Comparison of ENCODE assay signal across 8 cellular contexts in the genomic region with DNA sequence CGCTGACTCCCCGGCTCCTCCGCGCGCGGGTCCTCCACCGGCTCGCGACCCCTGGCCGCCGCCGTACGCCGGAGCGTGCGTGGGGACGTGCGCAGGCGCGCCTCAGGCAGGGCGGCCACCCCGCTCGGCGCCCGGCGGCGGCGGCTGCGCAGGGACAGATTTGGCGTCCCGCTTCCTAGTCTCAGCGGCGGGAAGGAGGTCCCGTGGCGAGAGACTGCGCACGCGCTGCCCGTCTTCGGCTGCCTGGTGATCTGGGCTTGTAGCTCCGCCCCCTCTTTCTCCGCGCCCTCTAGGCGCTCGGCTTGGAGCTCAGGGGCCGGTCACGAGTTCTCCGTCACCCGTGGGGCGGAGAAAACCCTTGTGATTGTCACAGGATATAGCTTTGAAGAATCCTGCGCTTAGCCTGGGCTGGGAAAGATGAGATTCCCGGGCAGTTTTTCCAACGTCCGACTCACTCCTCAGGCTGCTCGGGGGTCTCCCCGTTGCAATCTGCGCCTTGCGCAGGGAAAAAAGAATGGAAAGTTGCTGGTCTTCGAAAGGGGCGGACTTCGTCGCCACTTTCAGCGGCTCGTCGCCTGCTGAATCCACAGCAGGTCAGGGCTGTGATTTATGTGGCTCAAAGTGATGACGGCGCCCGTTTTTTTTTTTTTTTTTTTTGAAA. TPM values are rescaled to one million over a fixed set of nuclear protein-coding genes. Genes with fewer than 3 reads are reported as not detected.
DNase-seq lines count a peak whose midpoint lies in the region; ATAC-seq and TF ChIP-seq lines count a peak whose summit lies in the region.

A gene with protein sequence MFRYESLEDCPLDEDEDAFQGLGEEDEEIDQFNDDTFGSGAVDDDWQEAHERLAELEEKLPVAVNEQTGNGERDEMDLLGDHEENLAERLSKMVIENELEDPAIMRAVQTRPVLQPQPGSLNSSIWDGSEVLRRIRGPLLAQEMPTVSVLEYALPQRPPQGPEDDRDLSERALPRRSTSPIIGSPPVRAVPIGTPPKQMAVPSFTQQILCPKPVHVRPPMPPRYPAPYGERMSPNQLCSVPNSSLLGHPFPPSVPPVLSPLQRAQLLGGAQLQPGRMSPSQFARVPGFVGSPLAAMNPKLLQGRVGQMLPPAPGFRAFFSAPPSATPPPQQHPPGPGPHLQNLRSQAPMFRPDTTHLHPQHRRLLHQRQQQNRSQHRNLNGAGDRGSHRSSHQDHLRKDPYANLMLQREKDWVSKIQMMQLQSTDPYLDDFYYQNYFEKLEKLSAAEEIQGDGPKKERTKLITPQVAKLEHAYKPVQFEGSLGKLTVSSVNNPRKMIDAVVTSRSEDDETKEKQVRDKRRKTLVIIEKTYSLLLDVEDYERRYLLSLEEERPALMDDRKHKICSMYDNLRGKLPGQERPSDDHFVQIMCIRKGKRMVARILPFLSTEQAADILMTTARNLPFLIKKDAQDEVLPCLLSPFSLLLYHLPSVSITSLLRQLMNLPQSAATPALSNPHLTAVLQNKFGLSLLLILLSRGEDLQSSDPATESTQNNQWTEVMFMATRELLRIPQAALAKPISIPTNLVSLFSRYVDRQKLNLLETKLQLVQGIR (minus strand): TSS at position 88 of the 661 bp plus-strand sequence. CDS start 142 bp downstream, outside the sequence.

- peak within 1 kb of the TSS; percentile 98 to 99 (median 99) for H3K9ac ChIP-seq in skeletal muscle tissue (ENCODE audit: low read depth in 1 of 3, low read length in 3 of 3)

- peaks cover 49% of the 10 kb centered on the region for H3K79me2 ChIP-seq in ACC112 (ENCODE audit: control insufficient read depth, insufficient read depth, low read length, unreplicated experiment)

- peak; percentile 96 for ATAC-seq in GM18870 (IDR thresholded peaks at IDR 0.05; ENCODE audit: unreplicated experiment)
- peak; percentile 95 for ATAC-seq in HG03135 (IDR thresholded peaks at IDR 0.05; ENCODE audit: unreplicated experiment)

- intact Hi-C loops in breast epithelium (cut with DNase I; ENCODE audit: low total_unique reads), result no loop called here

- H2AFZ ChIP-seq in ACC112 (ENCODE audit: low read length, unreplicated experiment), result peak within 1 kb of the TSS; percentile 41

- H3K4me1 ChIP-seq in ACC112 (ENCODE audit: control insufficient read depth, insufficient read depth, low read length, unreplicated experiment) (peaks cover 11% of the 10 kb centered on the region), breast epithelium (peaks cover 0 to 13% of the 10 kb centered on the region in 2 donors), skeletal muscle tissue (ENCODE audit: control insufficient read depth in 3 of 3, insufficient read depth in 3 of 3, low read length in 3 of 3) (peaks cover 15 to 22% (median 20%) of the 10 kb centered on the region in 3 donors)

- DNase-seq in NCI-H2196 treated with DMSO at 0.1 percent for 48 hours (lab: John Stamatoyannopoulos, UW; ENCODE audit: unreplicated experiment) (peak; percentile 98), breast epithelium (ENCODE audit: low spot score in 2 of 2) (peak; percentile 99)

- H3K4me3 ChIP-seq in ACC112 (ENCODE audit: low read depth, low read length) (peak within 1 kb of the TSS; percentile 85), breast epithelium (peak within 1 kb of the TSS; percentile 90 to 94 (median 91)), iPS-18c (ENCODE audit: insufficient read depth, low read depth, low read length) (peak within 1 kb of the TSS; percentile 93), skeletal muscle tissue (ENCODE audit: low read length in 3 of 3) (peak within 1 kb of the TSS; percentile 88 to 96 (median 89))

- TF ChIP-seq CTCF in VCaP (conservative IDR thresholded peaks at IDR 0.05) (no peak), breast epithelium (IDR thresholded peaks at IDR 0.05) (no peak)

- H3K36me3 ChIP-seq in ACC112 (ENCODE audit: insufficient read depth, low read length), result peaks cover 15% of the 10 kb centered on the region
- H3K36me3 ChIP-seq in breast epithelium, result no peaks in the 10 kb centered on the region
- H3K36me3 ChIP-seq in skeletal muscle tissue (ENCODE audit: control insufficient read depth in 3 of 3, insufficient read depth in 3 of 3, low read length in 3 of 3), result peaks cover 11 to 19% (median 19%) of the 10 kb centered on the region in 3 donors

- no peaks in the 10 kb centered on the region for H3K27me3 ChIP-seq in ACC112 (ENCODE audit: insufficient read depth, low read length)
- H3K27me3 ChIP-seq in breast epithelium, result no peaks in the 10 kb centered on the region
- no peaks in the 10 kb centered on the region for H3K27me3 ChIP-seq in skeletal muscle tissue (ENCODE audit: control insufficient read depth in 3 of 3, insufficient read depth in 3 of 3, low read length in 3 of 3)

- TF ChIP-seq POLR2A in breast epithelium (IDR thresholded peaks at IDR 0.05), result peak; percentile 90

- H3K9me3 ChIP-seq in breast epithelium, result no peaks in the 10 kb centered on the region
- no peaks in the 10 kb centered on the region for H3K9me3 ChIP-seq in iPS-18c (ENCODE audit: control insufficient read depth, insufficient read depth, low read length)
- H3K9me3 ChIP-seq in skeletal muscle tissue (ENCODE audit: control insufficient read depth in 3 of 3, low read length in 3 of 3), result no peaks in the 10 kb centered on the region

- peak within 1 kb of the TSS; percentile 90 for H3K27ac ChIP-seq in ACC112 (ENCODE audit: low read depth, low read length)
- peak within 1 kb of the TSS; percentile 91 for H3K27ac ChIP-seq in VCaP
- peak within 1 kb of the TSS; percentile 98 to 99 for H3K27ac ChIP-seq in breast epithelium
- H3K27ac ChIP-seq in skeletal muscle tissue (ENCODE audit: low read depth, low read length), result peak within 1 kb of the TSS; percentile 99

RNA-seq across cellular contexts. Expression of the gene that starts here (rescaled TPM):
- total RNA-seq in breast epithelium (10 to 100 TPM; 13.4 to 15.8 (median 15.2) TPM), skeletal muscle tissue (4.2 TPM)

Comparison
In these comparisons a context has a peak if more than half of its experiments do, and no peak if none do; other contexts are left out.
1. Peak in every context shown above with its lines: DNase-seq, ATAC-seq, H3K4me3 ChIP-seq and H3K27ac ChIP-seq.